ENCODE assay signal across 19 cellular contexts in genomic region chr11:108959124-108959761, GRCh38.
DNase-seq lines count a peak whose midpoint lies in the region; ATAC-seq and TF ChIP-seq lines count a peak whose summit lies in the region.
"Had no signal": no experiment of that assay in that cellular context is flagged by ENCODE, and none has a peak within 500 bp of the region (broad histone marks: within the 10 kb centered on the region; RNA-seq: fewer than 3 reads in every experiment).

No MANE protein-coding gene starts in this region.

- H3K27ac Mint-ChIP-seq in GM23338, result 0 out of 2 replicates have a peak overlapping the region, but pooled peaks have one; percentile 26
- peak overlapping the region; percentile 77 for H3K27ac Mint-ChIP-seq in chondrocyte (ENCODE audit: unreplicated experiment)
- peak overlapping the region; percentile 76 for H3K27ac Mint-ChIP-seq in osteocyte (ENCODE audit: unreplicated experiment)
- H3K27ac Mint-ChIP-seq: activated CD4-positive, alpha-beta T cell treated with anti-CD3 and anti-CD28 coated beads, Interleukin-2, amount 10 ng/mL, durations not matched to agents 7 days and 5 days; activated naive CD8-positive, alpha-beta T cell treated with anti-CD3 and anti-CD28 coated beads, Interleukin-2, amount 50 U/mL, for 24 hours; CD8-positive, alpha-beta T cell had no signal

- no peaks in the 10 kb centered on the region for H3K36me3 Mint-ChIP-seq in GM23338 (ENCODE audit: low read depth)
- H3K36me3 Mint-ChIP-seq in chondrocyte (ENCODE audit: low read depth), result no peaks in the 10 kb centered on the region
- no peaks in the 10 kb centered on the region for H3K36me3 Mint-ChIP-seq in osteocyte (ENCODE audit: unreplicated experiment)
- H3K36me3 Mint-ChIP-seq: CD8-positive, alpha-beta T cell had no signal

- H3K4me1 ChIP-seq in GM23338 (ENCODE audit: insufficient read depth) (peaks cover 8% of the 10 kb centered on the region; the same call in 1 of the 2 replicates), MM.1S (ENCODE audit: low read length) (peaks cover 22% of the 10 kb centered on the region), right atrium auricular region (no peaks in the 10 kb centered on the region)
- H3K4me1 ChIP-seq: body of pancreas, lower lobe of right lung had no signal

- TF ChIP-seq CTCF in GM23338 (conservative IDR thresholded peaks at IDR 0.05; ENCODE audit: low read depth in 2 of 2), result peak in 1 of 2 experiments; percentile 38; a peak in 2 of 4 replicates
- TF ChIP-seq CTCF in MM.1S (IDR thresholded peaks at IDR 0.05; ENCODE audit: low read length), result no peak
- TF ChIP-seq CTCF in chondrocyte (IDR thresholded peaks at IDR 0.05), result no peak
- TF ChIP-seq CTCF in osteocyte (IDR thresholded peaks at IDR 0.05), result no peak
- TF ChIP-seq CTCF in right atrium auricular region (IDR thresholded peaks at IDR 0.05), result no peak

- H3K27me3 Mint-ChIP-seq in GM23338 (ENCODE audit: insufficient read depth, low read depth, poor library complexity) (peaks cover 6% of the 10 kb centered on the region), chondrocyte (ENCODE audit: low read depth) (no peaks in the 10 kb centered on the region), osteocyte (ENCODE audit: unreplicated experiment) (no peaks in the 10 kb centered on the region)
- H3K27me3 Mint-ChIP-seq: activated naive CD8-positive, alpha-beta T cell treated with anti-CD3 and anti-CD28 coated beads, Interleukin-2, amount 50 U/mL, for 24 hours had no signal

- H3K4me1 Mint-ChIP-seq in GM23338, result peaks cover 29% of the 10 kb centered on the region
- H3K4me1 Mint-ChIP-seq in chondrocyte (ENCODE audit: low read depth), result peaks cover 30% of the 10 kb centered on the region
- H3K4me1 Mint-ChIP-seq in osteocyte (ENCODE audit: unreplicated experiment), result peaks cover 47% of the 10 kb centered on the region
- H3K4me1 Mint-ChIP-seq: activated naive CD8-positive, alpha-beta T cell treated with anti-CD3 and anti-CD28 coated beads, Interleukin-2, amount 50 U/mL, for 24 hours had no signal

- no peaks in the 10 kb centered on the region for H3K27me3 ChIP-seq in GM23338 (ENCODE audit: insufficient read depth)
- no peaks in the 10 kb centered on the region for H3K27me3 ChIP-seq in MM.1S (replicated peaks; ENCODE audit: insufficient read depth, low read length)
- H3K27me3 ChIP-seq in right atrium auricular region, result no peaks in the 10 kb centered on the region
- H3K27me3 ChIP-seq: body of pancreas had no signal

- H3K9me2 ChIP-seq in GM23338 (ENCODE audit: insufficient read depth), result no peaks in the 10 kb centered on the region
- no peaks in the 10 kb centered on the region for H3K9me2 ChIP-seq in MM.1S (replicated peaks; ENCODE audit: insufficient read depth, low read length)

- H3K27ac ChIP-seq in GM23338 (ENCODE audit: low read depth) (no peak overlapping the region), MM.1S (ENCODE audit: low read length) (peak overlapping the region; percentile 70; the same call in 1 of the 2 replicates), right atrium auricular region (no peak overlapping the region)
- H3K27ac ChIP-seq: body of pancreas, lower lobe of right lung had no signal

- ATAC-seq in GM23338 (no peak; the same call in 2 of the 3 replicates), HG02642 (IDR thresholded peaks at IDR 0.05; ENCODE audit: poor library complexity, unreplicated experiment) (no peak)
- ATAC-seq: body of pancreas; CD8-positive, alpha-beta T cell; lower lobe of right lung had no signal

- H3K36me3 ChIP-seq in GM23338 (ENCODE audit: insufficient read depth) (no peaks in the 10 kb centered on the region), MM.1S (replicated peaks; ENCODE audit: insufficient read depth, low read length) (no peaks in the 10 kb centered on the region), right atrium auricular region (no peaks in the 10 kb centered on the region)
- H3K36me3 ChIP-seq: lower lobe of right lung had no signal

- peak overlapping the region; percentile 88; the same call in 1 of the 2 replicates for H2AFZ ChIP-seq in GM23338
- peak overlapping the region; percentile 77 for H2AFZ ChIP-seq in MM.1S (ENCODE audit: low read length)

- no peaks in the 10 kb centered on the region for H3F3A ChIP-seq in GM23338 (replicated peaks; ENCODE audit: low read depth)
- H3F3A ChIP-seq in MM.1S (ENCODE audit: insufficient read depth, low read length), result peaks cover 22% of the 10 kb centered on the region

- H3K9me3 ChIP-seq in MM.1S (replicated peaks; ENCODE audit: insufficient read depth, low read length) (no peaks in the 10 kb centered on the region), right atrium auricular region (no peaks in the 10 kb centered on the region)
- H3K9me3 ChIP-seq: body of pancreas, lower lobe of right lung had no signal

- H3K9me3 Mint-ChIP-seq in GM23338 (no peaks in the 10 kb centered on the region; the same call in 2 of the 3 replicates), chondrocyte (ENCODE audit: low read depth) (no peaks in the 10 kb centered on the region), osteocyte (ENCODE audit: unreplicated experiment) (no peaks in the 10 kb centered on the region)
- H3K9me3 Mint-ChIP-seq: activated CD4-positive, alpha-beta T cell treated with anti-CD3 and anti-CD28 coated beads, Interleukin-2, amount 10 ng/mL, durations not matched to agents 7 days and 5 days; activated naive CD8-positive, alpha-beta T cell treated with anti-CD3 and anti-CD28 coated beads, Interleukin-2, amount 50 U/mL, for 24 hours had no signal

- peak overlapping the region; percentile 28; the same call in 1 of the 2 replicates for H3K9ac ChIP-seq in MM.1S (ENCODE audit: low read length)

- H3K4me2 ChIP-seq in GM23338, result no peak overlapping the region
- H3K4me2 ChIP-seq in MM.1S (ENCODE audit: low read depth, low read length), result peak overlapping the region; percentile 68

- H3K4me3 Mint-ChIP-seq in GM23338, result no peak overlapping the region
- H3K4me3 Mint-ChIP-seq in chondrocyte (ENCODE audit: unreplicated experiment), result peak overlapping the region; percentile 20
- peak overlapping the region; percentile 69 for H3K4me3 Mint-ChIP-seq in osteocyte (ENCODE audit: unreplicated experiment)
- H3K4me3 Mint-ChIP-seq: activated CD4-positive, alpha-beta T cell treated with anti-CD3 and anti-CD28 coated beads, Interleukin-2, amount 10 ng/mL, durations not matched to agents 7 days and 5 days; activated naive CD8-positive, alpha-beta T cell treated with anti-CD3 and anti-CD28 coated beads, Interleukin-2, amount 50 U/mL, for 24 hours; CD8-positive, alpha-beta T cell had no signal

- CTCF ChIA-PET in HEK293T (lab: Yijun Ruan, JAX), result no interaction called here

- no peak overlapping the region for H3K4me3 ChIP-seq in GM23338
- peak overlapping the region; percentile 28; the same call in 1 of the 2 replicates for H3K4me3 ChIP-seq in MM.1S (ENCODE audit: low read length)
- H3K4me3 ChIP-seq in right atrium auricular region, result no peak overlapping the region
- H3K4me3 ChIP-seq: body of pancreas, lower lobe of right lung had no signal

- H4K20me1 ChIP-seq in GM23338 (replicated peaks; ENCODE audit: insufficient read depth) (no peaks in the 10 kb centered on the region), MM.1S (ENCODE audit: insufficient read depth, low read length) (no peaks in the 10 kb centered on the region)

- H3K79me2 ChIP-seq in GM23338 (replicated peaks; ENCODE audit: insufficient read depth) (no peaks in the 10 kb centered on the region), MM.1S (ENCODE audit: low read length) (no peaks in the 10 kb centered on the region)

- DNase-seq in GM23338 (ENCODE audit: low spot score) (no peak), MM.1S (no peak), chondrocyte (ENCODE audit: low spot score) (no peak), osteocyte (ENCODE audit: extremely low spot score, unreplicated experiment) (no peak), HEK293T (ENCODE audit: extremely low spot score) (no peak), right atrium auricular region (ENCODE audit: low spot score) (no peak), NCI-H187 (lab: John Stamatoyannopoulos, UW) (no peak)
- DNase-seq: activated CD4-positive, alpha-beta T cell treated with anti-CD3 and anti-CD28 coated beads, Interleukin-2, amount 10 ng/mL, durations not matched to agents 7 days and 5 days; activated naive CD8-positive, alpha-beta T cell treated with anti-CD3 and anti-CD28 coated beads, Interleukin-2, amount 50 U/mL, for 24 hours; body of pancreas; CD8-positive, alpha-beta T cell; effector CD8-positive, alpha-beta T cell; lower lobe of right lung; NCI-H1417; NCI-H2107; NCI-H510A treated with DMSO at 0.1 percent for 48 hours; occipital lobe; T-helper 2 cell had no signal

- POLR2A ChIA-PET in HEK293T (lab: Yijun Ruan, JAX), result no interaction called here

TF ChIP-seq in GM23338, 12 proteins besides CTCF, POLR2A, EP300 and RAD21:
- TF ChIP-seq ZNF331 (CRISPR knock-in tag; IDR thresholded peaks at IDR 0.05; ENCODE audit: low read depth) (no peak), CREB1 (CRISPR knock-in tag; IDR thresholded peaks at IDR 0.05; ENCODE audit: low read depth) (no peak)
TF ChIP-seq in GM23338: peak in this region for 0.

TF ChIP-seq in HEK293T, 16 proteins besides CTCF, POLR2A, EP300 and RAD21:
- TF ChIP-seq FOXM1 (IDR thresholded peaks at IDR 0.05; ENCODE audit: borderline replicate concordance) (no peak), NFRKB (IDR thresholded peaks at IDR 0.05) (no peak), L3MBTL2 (conservative IDR thresholded peaks at IDR 0.05) (no peak), HDGF (IDR thresholded peaks at IDR 0.05; ENCODE audit: borderline replicate concordance) (no peak), CTBP1 (IDR thresholded peaks at IDR 0.05; ENCODE audit: borderline replicate concordance) (no peak), ELF4 (IDR thresholded peaks at IDR 0.05) (no peak), SUZ12 (IDR thresholded peaks at IDR 0.05) (no peak), TARDBP (IDR thresholded peaks at IDR 0.05) (no peak), SP1 (IDR thresholded peaks at IDR 0.05) (no peak), FOXA1 (IDR thresholded peaks at IDR 0.05) (no peak), BHLHE40 (IDR thresholded peaks at IDR 0.05; ENCODE audit: borderline replicate concordance) (no peak), ZNF384 (IDR thresholded peaks at IDR 0.05) (no peak), FOXK2 (IDR thresholded peaks at IDR 0.05) (no peak), LEF1 (IDR thresholded peaks at IDR 0.05; ENCODE audit: borderline replicate concordance) (no peak), PKNOX1 (IDR thresholded peaks at IDR 0.05) (no peak)
TF ChIP-seq in HEK293T: peak in this region for 0.

Comparison
In these comparisons a context has a peak if more than half of its experiments do, and no peak if none do; other contexts are left out.
1. H3K27ac Mint-ChIP-seq: peak in every context shown above with its lines; median percentile 77 in chondrocyte; 76 in osteocyte; 26 in GM23338.